18 cellular contexts compared by ENCODE assay signal in genomic region chr13:94673841-94674240, GRCh38. TPM values are rescaled to one million over a fixed set of nuclear protein-coding genes. Genes with fewer than 3 reads are reported as not detected.
"Had no signal": no experiment of that assay in that cellular context is flagged by ENCODE, and none has a peak within 500 bp of the region (broad histone marks: within the 10 kb centered on the region; RNA-seq: fewer than 3 reads in every experiment).

No MANE protein-coding gene starts in this region.

- H3K27ac ChIP-seq: colonic mucosa, gastroesophageal sphincter, psoas muscle, sigmoid colon, upper lobe of right lung had no signal

- H3K9me3 Mint-ChIP-seq: activated naive CD4-positive, alpha-beta T cell treated with anti-CD3 and anti-CD28 coated beads, Interleukin-2, amount 10 ng/mL, durations not matched to agents 7 days and 5 days; activated T-helper 17 cell treated with anti-CD3 and anti-CD28 coated beads, Interleukin-2, amount 50 U/mL, for 72 hours; natural killer cell treated with Interleukin-12 subunit alpha and Interleukin-12 subunit beta and Interleukin-15 and Interleukin-18, amount 100 ng/mL, for 72 hours had no signal

- H3K4me3 ChIP-seq: colonic mucosa, gastroesophageal sphincter, psoas muscle, sigmoid colon, upper lobe of right lung had no signal

- H3K36me3 ChIP-seq: colonic mucosa, gastroesophageal sphincter, sigmoid colon, upper lobe of right lung had no signal

- H3K36me3 Mint-ChIP-seq: activated naive CD4-positive, alpha-beta T cell treated with anti-CD3 and anti-CD28 coated beads, Interleukin-2, amount 10 ng/mL, durations not matched to agents 7 days and 5 days; natural killer cell treated with Interleukin-12 subunit alpha and Interleukin-12 subunit beta and Interleukin-15 and Interleukin-18, amount 100 ng/mL, for 72 hours had no signal

- H3K4me1 Mint-ChIP-seq: activated naive CD4-positive, alpha-beta T cell treated with anti-CD3 and anti-CD28 coated beads, Interleukin-2, amount 10 ng/mL, durations not matched to agents 7 days and 5 days; activated T-helper 17 cell treated with anti-CD3 and anti-CD28 coated beads, Interleukin-2, amount 50 U/mL, for 72 hours had no signal

- DNase-seq: activated CD4-positive, alpha-beta T cell treated with anti-CD3 and anti-CD28 coated beads, Interleukin-2, amount 50 U/mL, for 1 hour; activated naive CD4-positive, alpha-beta T cell treated with anti-CD3 and anti-CD28 coated beads, Interleukin-2, amount 10 ng/mL, durations not matched to agents 7 days and 5 days; activated T-cell treated with anti-CD3 and anti-CD28 coated beads for 4 hours; colonic mucosa; left cardiac atrium; psoas muscle; sigmoid colon; stimulated activated CD4-positive, alpha-beta T cell treated with anti-CD3 and anti-CD28 coated beads, Interleukin-4, amount 100 ng/mL, for 1 hour; stimulated activated CD8-positive, alpha-beta memory T cell treated with anti-CD3 and anti-CD28 coated beads, Interleukin-4, amount 100 ng/mL, for 48 hours; T-helper 17 cell; upper lobe of right lung had no signal

- H3K27ac Mint-ChIP-seq: activated naive CD4-positive, alpha-beta T cell treated with anti-CD3 and anti-CD28 coated beads, Interleukin-2, amount 10 ng/mL, durations not matched to agents 7 days and 5 days; activated T-helper 17 cell treated with anti-CD3 and anti-CD28 coated beads, Interleukin-2, amount 50 U/mL, for 72 hours; natural killer cell treated with Interleukin-12 subunit alpha and Interleukin-12 subunit beta and Interleukin-15 and Interleukin-18, amount 100 ng/mL, for 72 hours; stimulated activated naive CD8-positive, alpha-beta T cell treated with anti-CD3 and anti-CD28 coated beads, Interleukin-15, Interleukin-2, amounts not matched to agents 100 ng/mL and 50 ng/mL, for 24 hours; T-helper 17 cell had no signal

- H3K27me3 ChIP-seq: colonic mucosa, sigmoid colon had no signal

- H3K4me3 Mint-ChIP-seq: activated naive CD4-positive, alpha-beta T cell treated with anti-CD3 and anti-CD28 coated beads, Interleukin-2, amount 10 ng/mL, durations not matched to agents 7 days and 5 days; activated T-helper 17 cell treated with anti-CD3 and anti-CD28 coated beads, Interleukin-2, amount 50 U/mL, for 72 hours; natural killer cell treated with Interleukin-12 subunit alpha and Interleukin-12 subunit beta and Interleukin-15 and Interleukin-18, amount 100 ng/mL, for 72 hours; stimulated activated naive CD8-positive, alpha-beta T cell treated with anti-CD3 and anti-CD28 coated beads, Interleukin-15, Interleukin-2, amounts not matched to agents 100 ng/mL and 50 ng/mL, for 24 hours; T-helper 17 cell had no signal

- H3K9me3 ChIP-seq: colonic mucosa, gastroesophageal sphincter, psoas muscle, sigmoid colon, upper lobe of right lung had no signal

- H3K4me1 ChIP-seq: colonic mucosa, gastroesophageal sphincter, psoas muscle, sigmoid colon, upper lobe of right lung had no signal

RNA-seq across cellular contexts. Expression of gene SOX21, which starts 38.5 kb away (rescaled TPM):
- total RNA-seq: activated CD8-positive, alpha-beta memory T cell treated with anti-CD3 and anti-CD28 coated beads for 36 hours; activated T-helper 17 cell treated with anti-CD3 and anti-CD28 coated beads, Interleukin-2, amount 50 U/mL, for 72 hours; cardiac septum; colonic mucosa; left cardiac atrium; natural killer cell treated with Interleukin-12 subunit alpha and Interleukin-12 subunit beta and Interleukin-15 and Interleukin-18, amount 100 ng/mL, for 72 hours; osteoblast; psoas muscle; sigmoid colon; T-helper 17 cell had no signal
- polyA plus RNA-seq: psoas muscle had no signal
